8 cellular contexts compared by ENCODE assay signal in genomic region chr2:10120158-10120937, GRCh38. TPM values are rescaled to one million over a fixed set of nuclear protein-coding genes. Genes with fewer than 3 reads are reported as not detected.
A peak's percentile ranks its signal among the peaks of the same experiment; 100 is the strongest.
DNase-seq lines count a peak whose midpoint lies in the region; ATAC-seq and TF ChIP-seq lines count a peak whose summit lies in the region.

No MANE protein-coding gene starts in this region.

- peaks cover 16% of the 10 kb centered on the region for H3K79me2 ChIP-seq in osteoblast (ENCODE audit: insufficient read depth, low read length)

- H3K4me2 ChIP-seq in osteoblast (ENCODE audit: insufficient read depth, low read length): peak overlapping the region; percentile 87

- peak overlapping the region; percentile 98 for H3K27ac ChIP-seq in SJSA1
- peak overlapping the region; percentile 76 for H3K27ac ChIP-seq in osteoblast (ENCODE audit: low read depth, low read length)
- peak overlapping the region; percentile 43 to 64 for H3K27ac ChIP-seq in thoracic aorta

- H3K4me3 ChIP-seq in GM08714 (ENCODE audit: low read length): peak overlapping the region; percentile 75
- peak overlapping the region; percentile 90 for H3K4me3 ChIP-seq in NB4 (ENCODE audit: low read depth, low read length)
- H3K4me3 ChIP-seq in SJSA1: peak overlapping the region; percentile 79
- H3K4me3 ChIP-seq in osteoblast (ENCODE audit: insufficient read depth, low read length): peak overlapping the region; percentile 72
- H3K4me3 ChIP-seq in thoracic aorta: peak overlapping the region; percentile 82

- TF ChIP-seq CTCF in NB4 (IDR thresholded peaks at IDR 0.05; ENCODE audit: low read depth, low read length) (no peak), osteoblast (IDR thresholded peaks at IDR 0.05; ENCODE audit: extremely low read depth, low read depth, low read length) (no peak), thoracic aorta (IDR thresholded peaks at IDR 0.05) (no peak)

- peaks cover 35% of the 10 kb centered on the region for H3K36me3 ChIP-seq in SJSA1
- no peaks in the 10 kb centered on the region for H3K36me3 ChIP-seq in osteoblast (ENCODE audit: insufficient read depth, low read length)
- H3K36me3 ChIP-seq in thoracic aorta: no peaks in the 10 kb centered on the region

- ATAC-seq in HG02588 (IDR thresholded peaks at IDR 0.05; ENCODE audit: unreplicated experiment) (peak; percentile 60), thoracic aorta (ENCODE audit: insufficient number of reproducible peaks, low FRiP score, low read depth) (peak; percentile 42)

- H4K20me1 ChIP-seq in osteoblast (ENCODE audit: insufficient read depth, low read length): no peaks in the 10 kb centered on the region

- TF ChIP-seq POLR2A in NB4 (IDR thresholded peaks at IDR 0.05; ENCODE audit: extremely low read depth, insufficient read length): peak; percentile 78

- H3K27me3 ChIP-seq in SJSA1 (replicated peaks) (no peaks in the 10 kb centered on the region), osteoblast (ENCODE audit: insufficient read depth, low read length) (no peaks in the 10 kb centered on the region), thoracic aorta (replicated peaks; ENCODE audit: insufficient read depth) (no peaks in the 10 kb centered on the region)

- peak; percentile 99 for DNase-seq in NB4 (ENCODE audit: low read depth)
- peak; percentile 97 to 98 for DNase-seq in SJSA1 (ENCODE audit: low read depth in 1 of 2, low spot score in 2 of 2)
- DNase-seq in activated naive CD4-positive, alpha-beta T cell (lab: John Stamatoyannopoulos, UW): peak; percentile 67 to 90 (median 80)
- DNase-seq in glomerular visceral epithelial cell (ENCODE audit: extremely low spot score): peak; percentile 94
- peak; percentile 98 for DNase-seq in osteoblast (ENCODE audit: insufficient read length, low spot score, missing footprints)
- DNase-seq in thoracic aorta (ENCODE audit: low spot score): peak; percentile 87

- H3K4me1 ChIP-seq in SJSA1 (replicated peaks) (peaks cover 50% of the 10 kb centered on the region), osteoblast (ENCODE audit: insufficient read depth, low read length) (peaks cover 36% of the 10 kb centered on the region), thoracic aorta (ENCODE audit: control insufficient read depth in 1 of 2, low read depth in 2 of 2) (peaks cover 21 to 32% of the 10 kb centered on the region in 2 donors)

- H3K9me3 ChIP-seq in SJSA1 (replicated peaks) (no peaks in the 10 kb centered on the region), osteoblast (ENCODE audit: low read depth, low read length) (no peaks in the 10 kb centered on the region), thoracic aorta (no peaks in the 10 kb centered on the region)

- H2AFZ ChIP-seq in osteoblast (ENCODE audit: low read length): peak overlapping the region; percentile 95

RNA-seq across cellular contexts. Expression of gene RRM2, which starts 2.2 kb away (rescaled TPM):
- total RNA-seq in SJSA1 (2014; rRNA removed; shearing (Covaris generic)): 180 and 209 TPM in 2 replicates
- total RNA-seq in osteoblast: 4.3 and 7.4 TPM in 2 replicates
- total RNA-seq in thoracic aorta: 1 to 10 TPM in 1 of 2 donors, under 1 TPM in 1; 0.92 to 1.2 TPM

RNA-seq across cellular contexts. Expression of gene CYS1, which starts 40.1 kb away (rescaled TPM):
- 13.7 and 21.3 TPM in 2 replicates for total RNA-seq in SJSA1 (2014; rRNA removed; shearing (Covaris generic))
- 0.36 and 1.5 TPM in 2 replicates for total RNA-seq in osteoblast
- total RNA-seq in thoracic aorta: 10 to 100 TPM; 13.5 to 26.9 TPM

Comparison
In these comparisons a context has a peak if more than half of its experiments do, and no peak if none do; other contexts are left out.
1. Peak in every context shown above with its lines: DNase-seq, ATAC-seq, H3K4me3 ChIP-seq and H3K27ac ChIP-seq.
2. RNA of gene RRM2, which starts 2.2 kb away (total RNA-seq): 180 to 209 TPM in SJSA1; 4.3 to 7.4 TPM in osteoblast and 0.92 to 1.2 TPM in thoracic aorta; every median in the first group is over 10 times any median in the second.